ENCODE assay signal across 1 cellular context in genomic region chr11:63888170-63889086, GRCh38.
TF ChIP-seq lines count a peak whose summit lies in the region.

No MANE protein-coding gene starts in this region.

TF ChIP-seq in K562, 482 proteins besides CTCF, POLR2A, EP300 and RAD21 (continues in another document):
- no peak for TF ChIP-seq CUX1 (CRISPR knock-in tag; IDR thresholded peaks at IDR 0.05)
- 0 out of 2 replicates have a peak, but pooled peaks have one; percentile 28 for TF ChIP-seq POLR2AphosphoS5 (IDR thresholded peaks at IDR 0.05; ENCODE audit: control insufficient read depth, insufficient read depth, low read depth, low read length)
- TF ChIP-seq TBL1XR1 (IDR thresholded peaks at IDR 0.05; ENCODE audit: low read length in 2 of 2): no peak
- TF ChIP-seq PRMT5 (CRISPR knock-in tag; IDR thresholded peaks at IDR 0.05): no peak
- TF ChIP-seq PHF8 (IDR thresholded peaks at IDR 0.05; ENCODE audit: borderline replicate concordance, low read length): peak; percentile 56; the same call in 1 of the 2 replicates
- TF ChIP-seq VEZF1 (CRISPR knock-in tag; IDR thresholded peaks at IDR 0.05): peak; percentile 97
- no peak for TF ChIP-seq CBX2 (IDR thresholded peaks at IDR 0.05; ENCODE audit: insufficient read depth, low read length, poor library complexity, severe bottlenecking)
- peak; percentile 86 to 88; a peak in 3 of 4 replicates for TF ChIP-seq SIN3A (IDR thresholded peaks at IDR 0.05; ENCODE audit: borderline replicate concordance in 2 of 2, control insufficient read depth in 1 of 2, low read depth in 2 of 2, low read length in 2 of 2)
- TF ChIP-seq KLF10 (CRISPR knock-in tag; IDR thresholded peaks at IDR 0.05): no peak
- TF ChIP-seq FOXP1 (CRISPR knock-in tag; IDR thresholded peaks at IDR 0.05): 0 out of 2 replicates have a peak, but pooled peaks have one; percentile 41
- TF ChIP-seq TAF1 (IDR thresholded peaks at IDR 0.05; ENCODE audit: control insufficient read depth, extremely low read depth, insufficient read depth, low read length, severe bottlenecking): peak; percentile 35
- TF ChIP-seq CEBPG (CRISPR knock-in tag; IDR thresholded peaks at IDR 0.05): peak; percentile 92
- peak; percentile 81 to 92 for TF ChIP-seq CEBPG (tag; conservative IDR thresholded peaks at IDR 0.05 in 1 of 2, IDR thresholded peaks at IDR 0.05 in 1 of 2)
- TF ChIP-seq ZNF609 (CRISPR knock-in tag; IDR thresholded peaks at IDR 0.05; ENCODE audit: borderline replicate concordance): 0 out of 2 replicates have a peak, but pooled peaks have one; percentile 75
- TF ChIP-seq ZNF699 (CRISPR knock-in tag; IDR thresholded peaks at IDR 0.05; ENCODE audit: insufficient replicate concordance): no peak
- TF ChIP-seq TFAP4 (CRISPR knock-in tag; IDR thresholded peaks at IDR 0.05; ENCODE audit: borderline replicate concordance): peak; percentile 97
- no peak for TF ChIP-seq ZBTB8A (IDR thresholded peaks at IDR 0.05; ENCODE audit: partially characterized antibody)
- TF ChIP-seq DACH1 (IDR thresholded peaks at IDR 0.05; ENCODE audit: partially characterized antibody): peak; percentile 86
- peak in 1 of 2 experiments; percentile 94; a peak in 2 of 4 replicates for TF ChIP-seq HDAC1 (IDR thresholded peaks at IDR 0.05)
- TF ChIP-seq ZNF507 (tag; conservative IDR thresholded peaks at IDR 0.05): no peak
- no peak for TF ChIP-seq BCL6 (CRISPR knock-in tag; IDR thresholded peaks at IDR 0.05)
- TF ChIP-seq ZNF639 (CRISPR knock-in tag; conservative IDR thresholded peaks at IDR 0.05 in 1 of 2, IDR thresholded peaks at IDR 0.05 in 1 of 2): no peak
- TF ChIP-seq ZNF740 (CRISPR knock-in tag; IDR thresholded peaks at IDR 0.05): 0 out of 2 replicates have a peak, but pooled peaks have one; percentile 69
- no peak for TF ChIP-seq ZNF740 (tag; IDR thresholded peaks at IDR 0.05)
- TF ChIP-seq MBD2 (IDR thresholded peaks at IDR 0.05; ENCODE audit: borderline replicate concordance, low read depth): no peak
- TF ChIP-seq ZNF263 (CRISPR knock-in tag; IDR thresholded peaks at IDR 0.05; ENCODE audit: borderline replicate concordance): no peak
- TF ChIP-seq ZNF583 (CRISPR knock-in tag; IDR thresholded peaks at IDR 0.05): no peak
- 0 out of 2 replicates have a peak, but pooled peaks have one; percentile 44 for TF ChIP-seq SMARCE1 (IDR thresholded peaks at IDR 0.05)
- no peak for TF ChIP-seq ZBTB34 (CRISPR knock-in tag; IDR thresholded peaks at IDR 0.05)
- peak; percentile 71 to 87; a peak in 3 of 4 replicates for TF ChIP-seq MAZ (CRISPR knock-in tag; conservative IDR thresholded peaks at IDR 0.05 in 1 of 2, IDR thresholded peaks at IDR 0.05 in 1 of 2)
- no peak for TF ChIP-seq ARID3B (CRISPR knock-in tag; IDR thresholded peaks at IDR 0.05; ENCODE audit: borderline replicate concordance)
- TF ChIP-seq MIER1 (IDR thresholded peaks at IDR 0.05; ENCODE audit: low read depth): 0 out of 2 replicates have a peak, but pooled peaks have one; percentile 50
- TF ChIP-seq ETS1 (conservative IDR thresholded peaks at IDR 0.05; ENCODE audit: control insufficient read depth, low read depth, low read length): 0 out of 2 replicates have a peak, but pooled peaks have one; percentile 37
- TF ChIP-seq ATF7 (IDR thresholded peaks at IDR 0.05): 0 out of 2 replicates have a peak, but pooled peaks have one; percentile 7
- TF ChIP-seq MCM5 (IDR thresholded peaks at IDR 0.05; ENCODE audit: low read depth): no peak
- no peak for TF ChIP-seq ZNF212 (CRISPR knock-in tag; IDR thresholded peaks at IDR 0.05)
- peak; percentile 64 for TF ChIP-seq POLR2G (IDR thresholded peaks at IDR 0.05; ENCODE audit: low read depth, low read length)
